Comparison of ENCODE assay signal across 24 cellular contexts in the genomic region with DNA sequence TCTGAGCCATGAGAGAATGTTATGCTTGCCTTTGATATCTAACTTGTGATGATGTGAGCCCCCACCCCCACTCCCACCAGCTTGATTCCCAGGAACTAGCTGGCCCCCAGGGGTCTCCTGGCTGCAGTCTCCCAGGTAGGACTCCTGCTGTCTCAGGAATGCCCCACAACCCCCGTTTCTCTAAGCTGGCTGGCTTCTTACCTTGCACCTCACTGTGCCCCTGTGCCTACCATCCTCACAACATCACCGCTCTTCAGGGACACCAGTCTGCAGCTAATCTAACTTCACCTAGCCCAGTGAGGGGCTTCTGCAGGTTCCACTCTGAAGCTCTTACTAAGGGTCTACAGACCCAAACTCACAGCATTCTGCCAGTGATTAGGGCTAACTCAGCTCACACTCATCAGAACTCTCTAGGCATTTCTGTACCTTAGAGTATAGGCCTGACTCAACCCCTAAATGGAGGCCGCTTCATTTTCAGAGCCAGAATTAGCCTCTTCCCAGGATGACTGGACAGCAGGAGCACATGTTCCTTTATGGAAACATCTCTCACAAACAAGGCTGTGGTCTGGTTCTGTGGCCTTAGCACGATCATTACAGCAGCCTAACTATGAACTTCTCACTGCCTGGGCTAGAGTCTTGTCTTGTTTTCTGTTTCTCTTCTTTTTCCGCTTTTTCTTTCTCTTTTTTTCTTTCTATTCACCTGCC.
DNase-seq lines count a peak whose midpoint lies in the region; ATAC-seq and TF ChIP-seq lines count a peak whose summit lies in the region.
"Had no signal": no experiment of that assay in that cellular context is flagged by ENCODE, and none has a peak within 500 bp of the region (broad histone marks: within the 10 kb centered on the region; RNA-seq: fewer than 3 reads in every experiment).

No MANE protein-coding gene starts in this region.

- 0 out of 2 replicates have a peak overlapping the region, but pooled peaks have one; percentile 10 for H3K4ac ChIP-seq in IMR-90 (ENCODE audit: low read depth, low read length)

- H3K36me3 Mint-ChIP-seq in activated T-cell treated with anti-CD3 and anti-CD28 coated beads, Interleukin-2, amount 50 U/mL, for 72 hours (ENCODE audit: insufficient read depth in 2 of 2): no peaks in the 10 kb centered on the region
- H3K36me3 Mint-ChIP-seq in stimulated activated effector memory CD8-positive, alpha-beta T cell treated with anti-CD3 and anti-CD28 coated beads, Interleukin-12 subunit alpha, Interleukin-12 subunit beta, amount 100 ng/mL, for 72 hours: no peaks in the 10 kb centered on the region
- H3K36me3 Mint-ChIP-seq in activated CD8-positive, alpha-beta T cell treated with anti-CD3 and anti-CD28 coated beads, Interleukin-2, amount 10 ng/mL, durations not matched to agents 7 days and 5 days (ENCODE audit: low read depth): no peaks in the 10 kb centered on the region
- H3K36me3 Mint-ChIP-seq: activated CD8-positive, alpha-beta memory T cell treated with anti-CD3 and anti-CD28 coated beads, Interleukin-2, amount 10 ng/mL, durations not matched to agents 7 days and 5 days; activated naive CD8-positive, alpha-beta T cell treated with anti-CD3 and anti-CD28 coated beads for 36 hours; naive B cell had no signal

- no peak overlapping the region for H3K4me2 ChIP-seq in IMR-90 (ENCODE audit: low read depth, low read length)
- H3K4me2 ChIP-seq: BLaER1 treated with 17β-estradiol and CSF1 and Interleukin-3, amounts not matched to agents 10 nM and 100 nM had no signal

- POLR2A ChIA-PET in IMR-90 (lab: Charles Lee; ENCODE audit: unreplicated experiment) (no interaction called here), GM10248 (lab: Yijun Ruan, JAX) (no interaction called here)
- POLR2A ChIA-PET in activated CD8-positive, alpha-beta T cell treated with anti-CD3 and anti-CD28 coated beads, Interleukin-2, amount 10 ng/mL, durations not matched to agents 7 days and 5 days (lab: Charles Lee): no interaction called here

- TF ChIP-seq CTCF in IMR-90 (conservative IDR thresholded peaks at IDR 0.05; ENCODE audit: low read depth, low read length): no peak
- no peak for TF ChIP-seq CTCF in GM10248 (IDR thresholded peaks at IDR 0.05; ENCODE audit: control extremely low read depth, extremely low read depth, low read depth, missing control alignments)

- peak overlapping the region; percentile 67 for H2AFZ ChIP-seq in IMR-90 (replicated peaks; ENCODE audit: low read length, poor library complexity)

- no peak for TF ChIP-seq POLR2A in IMR-90 (IDR thresholded peaks at IDR 0.05; ENCODE audit: low read depth, low read length)

- no peaks in the 10 kb centered on the region for H3K36me3 ChIP-seq in IMR-90 (ENCODE audit: control insufficient read depth, insufficient read depth, low read length)
- H3K36me3 ChIP-seq: BLaER1 treated with 17β-estradiol and CSF1 and Interleukin-3, amounts not matched to agents 10 nM and 100 nM; gastrocnemius medialis; right atrium auricular region; uterus had no signal

- H4K20me1 ChIP-seq in IMR-90 (ENCODE audit: insufficient read depth, low read length): no peaks in the 10 kb centered on the region
- H4K20me1 ChIP-seq: BLaER1 treated with 17β-estradiol and CSF1 and Interleukin-3, amounts not matched to agents 10 nM and 100 nM had no signal

- H3K4me3 Mint-ChIP-seq in activated T-cell treated with anti-CD3 and anti-CD28 coated beads, Interleukin-2, amount 50 U/mL, for 72 hours: no peak overlapping the region
- no peak overlapping the region for H3K4me3 Mint-ChIP-seq in stimulated activated effector memory CD8-positive, alpha-beta T cell treated with anti-CD3 and anti-CD28 coated beads, Interleukin-12 subunit alpha, Interleukin-12 subunit beta, amount 100 ng/mL, for 72 hours
- H3K4me3 Mint-ChIP-seq in activated CD8-positive, alpha-beta T cell treated with anti-CD3 and anti-CD28 coated beads, Interleukin-2, amount 10 ng/mL, durations not matched to agents 7 days and 5 days: no peak overlapping the region
- H3K4me3 Mint-ChIP-seq: activated CD8-positive, alpha-beta memory T cell treated with anti-CD3 and anti-CD28 coated beads, Interleukin-2, amount 10 ng/mL, durations not matched to agents 7 days and 5 days; activated naive CD8-positive, alpha-beta T cell treated with anti-CD3 and anti-CD28 coated beads for 36 hours; naive B cell had no signal

- H3K9me1 ChIP-seq in IMR-90 (ENCODE audit: insufficient read depth, low read length): no peaks in the 10 kb centered on the region

- peak; percentile 25 to 58 for ATAC-seq in activated T-cell treated with anti-CD3 and anti-CD28 coated beads, Interleukin-2, amount 50 U/mL, for 72 hours (replicated peaks in 1 of 2)
- no peak for ATAC-seq in IMR-90 (ENCODE audit: low read depth)
- peak; percentile 60 for ATAC-seq in stimulated activated effector memory CD8-positive, alpha-beta T cell treated with anti-CD3 and anti-CD28 coated beads, Interleukin-12 subunit alpha, Interleukin-12 subunit beta, amount 100 ng/mL, for 72 hours
- no peak for ATAC-seq in activated CD8-positive, alpha-beta T cell treated with anti-CD3 and anti-CD28 coated beads, Interleukin-2, amount 10 ng/mL, durations not matched to agents 7 days and 5 days
- ATAC-seq: activated CD8-positive, alpha-beta memory T cell treated with anti-CD3 and anti-CD28 coated beads, Interleukin-2, amount 10 ng/mL, durations not matched to agents 7 days and 5 days; body of pancreas; gastrocnemius medialis had no signal

- peaks cover 6% of the 10 kb centered on the region for H3K27me3 Mint-ChIP-seq in activated T-cell treated with anti-CD3 and anti-CD28 coated beads, Interleukin-2, amount 50 U/mL, for 72 hours (ENCODE audit: low read depth)
- peaks cover 2% of the 10 kb centered on the region for H3K27me3 Mint-ChIP-seq in activated CD8-positive, alpha-beta T cell treated with anti-CD3 and anti-CD28 coated beads, Interleukin-2, amount 10 ng/mL, durations not matched to agents 7 days and 5 days (ENCODE audit: low read depth)
- H3K27me3 Mint-ChIP-seq: activated naive CD8-positive, alpha-beta T cell treated with anti-CD3 and anti-CD28 coated beads for 36 hours had no signal

- intact Hi-C loops in IMR-90 (cut with micrococcal nuclease): no loop called here

- no peak overlapping the region for H2AK9ac ChIP-seq in IMR-90 (replicated peaks; ENCODE audit: low read depth, low read length, poor library complexity)

- no peak for TF ChIP-seq RAD21 in IMR-90 (IDR thresholded peaks at IDR 0.05; ENCODE audit: low read length)

- H3K27ac ChIP-seq in IMR-90 (ENCODE audit: insufficient read depth, low read length): no peak overlapping the region
- H3K27ac ChIP-seq: BLaER1 treated with 17β-estradiol and CSF1 and Interleukin-3, amounts not matched to agents 10 nM and 100 nM; body of pancreas; gastrocnemius medialis; right atrium auricular region; uterus had no signal

- no peak overlapping the region for H2AK5ac ChIP-seq in IMR-90 (ENCODE audit: low read depth, low read length)

- H3K9ac ChIP-seq in IMR-90 (ENCODE audit: low read depth, low read length): no peak overlapping the region
- H3K9ac ChIP-seq: BLaER1 treated with 17β-estradiol and CSF1 and Interleukin-3, amounts not matched to agents 10 nM and 100 nM had no signal

- no peak overlapping the region for H4K8ac ChIP-seq in IMR-90 (ENCODE audit: low read depth in 2 of 2, low read length in 2 of 2)

- 0 out of 3 replicates have a peak overlapping the region, but pooled peaks have one; percentile 7 for H2BK15ac ChIP-seq in IMR-90 (ENCODE audit: low read depth, low read length)

- no peaks in the 10 kb centered on the region for H3K27me3 ChIP-seq in IMR-90 (ENCODE audit: control insufficient read depth, insufficient read depth, low read length)
- H3K27me3 ChIP-seq: BLaER1 treated with 17β-estradiol and CSF1 and Interleukin-3, amounts not matched to agents 10 nM and 100 nM; body of pancreas; gastrocnemius medialis; right atrium auricular region; uterus had no signal

- no peak overlapping the region for H3K23ac ChIP-seq in IMR-90 (ENCODE audit: low read depth, low read length)

- BruUV-seq in IMR-90 (replicated peaks; lab: Mats Ljungman, UMichigan): no TSS peak

- WGBS in IMR-90 (ENCODE audit: extremely low coverage in 2 of 2, insufficient read length in 1 of 2), 2 experiments: 93% methylated on average over 3 of the region's 5 CpGs; no CpG with 5 or more reads in 1 of the 2 experiments

- H3K4me1 ChIP-seq in IMR-90 (ENCODE audit: control insufficient read depth, insufficient read depth, low read length): peaks cover under 1% of the 10 kb centered on the region; the same call in 1 of the 2 replicates
- H3K4me1 ChIP-seq: right atrium auricular region had no signal

- CTCF ChIA-PET in IMR-90 (lab: Yijun Ruan, JAX) (no interaction called here), GM10248 (lab: Yijun Ruan, JAX) (no interaction called here)
- CTCF ChIA-PET in activated CD8-positive, alpha-beta T cell treated with anti-CD3 and anti-CD28 coated beads, Interleukin-2, amount 10 ng/mL, durations not matched to agents 7 days and 5 days (lab: Charles Lee): no interaction called here

- no peak overlapping the region for H4K5ac ChIP-seq in IMR-90 (ENCODE audit: low read depth, low read length)

- H3K79me1 ChIP-seq in IMR-90 (ENCODE audit: low read depth in 1 of 2, low read length in 2 of 2): no peaks in the 10 kb centered on the region

- H3K14ac ChIP-seq in IMR-90 (replicated peaks; ENCODE audit: low read depth, low read length): peak overlapping the region; percentile 19; the same call in 1 of the 2 replicates

- peaks cover 0 to 3% of the 10 kb centered on the region in 2 donors for H3K9me3 Mint-ChIP-seq in activated T-cell treated with anti-CD3 and anti-CD28 coated beads, Interleukin-2, amount 50 U/mL, for 72 hours
- H3K9me3 Mint-ChIP-seq in stimulated activated effector memory CD8-positive, alpha-beta T cell treated with anti-CD3 and anti-CD28 coated beads, Interleukin-12 subunit alpha, Interleukin-12 subunit beta, amount 100 ng/mL, for 72 hours: no peaks in the 10 kb centered on the region
- H3K9me3 Mint-ChIP-seq in activated CD8-positive, alpha-beta T cell treated with anti-CD3 and anti-CD28 coated beads, Interleukin-2, amount 10 ng/mL, durations not matched to agents 7 days and 5 days (ENCODE audit: insufficient read depth): no peaks in the 10 kb centered on the region
- H3K9me3 Mint-ChIP-seq: activated naive CD8-positive, alpha-beta T cell treated with anti-CD3 and anti-CD28 coated beads for 36 hours; naive B cell had no signal

- no peak overlapping the region for H3K27ac Mint-ChIP-seq in activated T-cell treated with anti-CD3 and anti-CD28 coated beads, Interleukin-2, amount 50 U/mL, for 72 hours
- H3K27ac Mint-ChIP-seq in stimulated activated effector memory CD8-positive, alpha-beta T cell treated with anti-CD3 and anti-CD28 coated beads, Interleukin-12 subunit alpha, Interleukin-12 subunit beta, amount 100 ng/mL, for 72 hours: no peak overlapping the region
- no peak overlapping the region for H3K27ac Mint-ChIP-seq in activated CD8-positive, alpha-beta T cell treated with anti-CD3 and anti-CD28 coated beads, Interleukin-2, amount 10 ng/mL, durations not matched to agents 7 days and 5 days
- H3K27ac Mint-ChIP-seq: activated CD8-positive, alpha-beta memory T cell treated with anti-CD3 and anti-CD28 coated beads, Interleukin-2, amount 10 ng/mL, durations not matched to agents 7 days and 5 days; activated naive CD8-positive, alpha-beta T cell treated with anti-CD3 and anti-CD28 coated beads for 36 hours had no signal

- no peak overlapping the region for H3K56ac ChIP-seq in IMR-90 (ENCODE audit: extremely low read depth, insufficient read depth, low read length)

- H3K4me3 ChIP-seq in IMR-90 (ENCODE audit: insufficient read depth, low read depth, low read length): no peak overlapping the region
- H3K4me3 ChIP-seq: BLaER1 treated with 17β-estradiol and CSF1 and Interleukin-3, amounts not matched to agents 10 nM and 100 nM; body of pancreas; gastrocnemius medialis; right atrium auricular region; uterus had no signal

- no peak for DNase-seq in activated T-cell treated with anti-CD3 and anti-CD28 coated beads, Interleukin-2, amount 50 U/mL, for 72 hours
- DNase-seq in activated T-cell treated with anti-CD3 and anti-CD28 coated beads, Interleukin-2, amount 50 U/mL, for 1 hour: no peak
- DNase-seq in IMR-90: peak; percentile 24
- DNase-seq in fibroblast of peridontal ligament (ENCODE audit: extremely low read depth): peak; percentile 18
- no peak for DNase-seq in stimulated activated effector memory CD8-positive, alpha-beta T cell treated with anti-CD3 and anti-CD28 coated beads, Interleukin-12 subunit alpha, Interleukin-12 subunit beta, amount 100 ng/mL, for 72 hours (ENCODE audit: low spot score in 2 of 2)
- DNase-seq in EL: no peak
- DNase-seq in activated CD8-positive, alpha-beta T cell treated with anti-CD3 and anti-CD28 coated beads, Interleukin-2, amount 10 ng/mL, durations not matched to agents 7 days and 5 days: no peak
- DNase-seq in GM10248 (ENCODE audit: extremely low spot score): no peak
- DNase-seq: activated CD4-positive, CD25-positive, alpha-beta regulatory T cell treated with anti-CD3 and anti-CD28 coated beads, Interleukin-2, amount 50 U/mL, for 72 hours; activated CD8-positive, alpha-beta memory T cell treated with anti-CD3 and anti-CD28 coated beads, Interleukin-2, amount 10 ng/mL, durations not matched to agents 7 days and 5 days; activated naive CD8-positive, alpha-beta T cell treated with anti-CD3 and anti-CD28 coated beads for 36 hours; body of pancreas; Calu3; gastrocnemius medialis; naive B cell; NCI-H1105; NCI-H2029 treated with DMSO at 0.1 percent for 48 hours; NCI-H345; NCI-H82; stimulated activated CD4-positive, alpha-beta T cell treated with anti-CD3 and anti-CD28 coated beads, Interleukin-15, amount 100 ng/mL, for 24 hours; T1000; uterus had no signal

- H3K18ac ChIP-seq in IMR-90 (ENCODE audit: low read depth, low read length): no peak overlapping the region

- no peaks in the 10 kb centered on the region for H3K9me3 ChIP-seq in IMR-90 (ENCODE audit: control insufficient read depth, insufficient read depth, low read length)
- H3K9me3 ChIP-seq: BLaER1 treated with 17β-estradiol and CSF1 and Interleukin-3, amounts not matched to agents 10 nM and 100 nM; body of pancreas; gastrocnemius medialis; right atrium auricular region; uterus had no signal

- dilution Hi-C loops in IMR-90 (cut with HindIII; ENCODE audit: low sequenced_read_pairs, unreplicated experiment): no loop called here

- H2BK20ac ChIP-seq in IMR-90 (ENCODE audit: low read depth, low read length): no peak overlapping the region; the same call in 1 of the 2 replicates

- no peak overlapping the region for H2BK5ac ChIP-seq in IMR-90 (ENCODE audit: low read depth, low read length, poor library complexity, severe bottlenecking)

- H4K91ac ChIP-seq in IMR-90 (ENCODE audit: insufficient read depth, low read depth, low read length): no peak overlapping the region

- H3K4me1 Mint-ChIP-seq in activated T-cell treated with anti-CD3 and anti-CD28 coated beads, Interleukin-2, amount 50 U/mL, for 72 hours (ENCODE audit: low read depth): peaks cover 5% of the 10 kb centered on the region
- no peaks in the 10 kb centered on the region for H3K4me1 Mint-ChIP-seq in stimulated activated effector memory CD8-positive, alpha-beta T cell treated with anti-CD3 and anti-CD28 coated beads, Interleukin-12 subunit alpha, Interleukin-12 subunit beta, amount 100 ng/mL, for 72 hours
- no peaks in the 10 kb centered on the region for H3K4me1 Mint-ChIP-seq in activated CD8-positive, alpha-beta T cell treated with anti-CD3 and anti-CD28 coated beads, Interleukin-2, amount 10 ng/mL, durations not matched to agents 7 days and 5 days (ENCODE audit: low read depth)
- H3K4me1 Mint-ChIP-seq: activated CD8-positive, alpha-beta memory T cell treated with anti-CD3 and anti-CD28 coated beads, Interleukin-2, amount 10 ng/mL, durations not matched to agents 7 days and 5 days had no signal

- in situ Hi-C loops in IMR-90 (cut with MboI; ENCODE audit: low sequenced_read_pairs): no loop called here

- no peak overlapping the region for H2BK120ac ChIP-seq in IMR-90 (ENCODE audit: low read depth, low read length)

Comparison
In these comparisons a context has a peak if more than half of its experiments do, and no peak if none do; other contexts are left out.
1. ATAC-seq: peak in activated T-cell treated with anti-CD3 and anti-CD28 coated beads, Interleukin-2, amount 50 U/mL, for 72 hours (2 of 2) and stimulated activated effector memory CD8-positive, alpha-beta T cell treated with anti-CD3 and anti-CD28 coated beads, Interleukin-12 subunit alpha, Interleukin-12 subunit beta, amount 100 ng/mL, for 72 hours (single experiment); none in IMR-90 (single experiment) and activated CD8-positive, alpha-beta T cell treated with anti-CD3 and anti-CD28 coated beads, Interleukin-2, amount 10 ng/mL, durations not matched to agents 7 days and 5 days (single experiment).
2. DNase-seq: peak in IMR-90 (single experiment) and fibroblast of peridontal ligament (single experiment); none in activated T-cell treated with anti-CD3 and anti-CD28 coated beads, Interleukin-2, amount 50 U/mL, for 72 hours (0 of 2), activated T-cell treated with anti-CD3 and anti-CD28 coated beads, Interleukin-2, amount 50 U/mL, for 1 hour (single experiment), stimulated activated effector memory CD8-positive, alpha-beta T cell treated with anti-CD3 and anti-CD28 coated beads, Interleukin-12 subunit alpha, Interleukin-12 subunit beta, amount 100 ng/mL, for 72 hours (0 of 2), EL (single experiment), activated CD8-positive, alpha-beta T cell treated with anti-CD3 and anti-CD28 coated beads, Interleukin-2, amount 10 ng/mL, durations not matched to agents 7 days and 5 days (single experiment) and GM10248 (single experiment).